ENCODE assay signal across 15 cellular contexts in genomic region chr2:98732430-98733051, GRCh38. TPM values are rescaled to one million over a fixed set of nuclear protein-coding genes. Genes with fewer than 3 reads are reported as not detected.
DNase-seq lines count a peak whose midpoint lies in the region; ATAC-seq, FAIRE-seq and TF ChIP-seq lines count a peak whose summit lies in the region.
"Had no signal": no experiment of that assay in that cellular context is flagged by ENCODE, and none has a peak within 500 bp of the region (broad histone marks: within the 10 kb centered on the region; RNA-seq: fewer than 3 reads in every experiment).

No MANE protein-coding gene starts in this region.

- in situ Hi-C loops in K562 (cut with MboI): no loop called here

- no peak for TF ChIP-seq CTCF in GM23338 (conservative IDR thresholded peaks at IDR 0.05; ENCODE audit: low read depth in 2 of 2)
- TF ChIP-seq CTCF in K562 (IDR thresholded peaks at IDR 0.05 in 2 of 3, conservative IDR thresholded peaks at IDR 0.05 in 1 of 3; ENCODE audit: insufficient read depth in 2 of 3, low read depth in 1 of 3, low read length in 3 of 3): no peak
- no peak for TF ChIP-seq CTCF in natural killer cell (IDR thresholded peaks at IDR 0.05)

- DNase-seq in GM23338 (ENCODE audit: low spot score) (no peak), K562 (ENCODE audit: extremely low read depth in 1 of 4, low spot score in 3 of 4) (no peak), natural killer cell (no peak), middle frontal gyrus (ENCODE audit: extremely low spot score, low spot score) (no peak), NOMO-1 treated with dmso at 0.1 percent for 144 hours (lab: John Stamatoyannopoulos, UW; ENCODE audit: unreplicated experiment) (no peak)
- DNase-seq in stimulated activated CD4-positive, alpha-beta T cell treated with anti-CD3 and anti-CD28 coated beads, Interleukin-12 subunit alpha, Interleukin-12 subunit beta, amount 100 ng/mL, for 4 hours: no peak
- DNase-seq: foreskin fibroblast, GM23248, left cardiac atrium, NCI-H2081 treated with DMSO at 0.1 percent for 48 hours, right cardiac atrium, uterus had no signal

- H3K9me1 ChIP-seq in K562 (ENCODE audit: control insufficient read depth, insufficient read depth, low read length): no peaks in the 10 kb centered on the region

- peaks cover 0 to 27% (median 8%) of the 10 kb centered on the region in 11 experiments; a peak in 12 of 22 replicates for H4K20me1 ChIP-seq in BLaER1 treated with 17β-estradiol and CSF1 and Interleukin-3, amounts not matched to agents 10 nM and 100 nM
- peaks cover 3% of the 10 kb centered on the region; the same call in 1 of the 2 replicates for H4K20me1 ChIP-seq in GM23338 (replicated peaks; ENCODE audit: insufficient read depth)
- no peaks in the 10 kb centered on the region for H4K20me1 ChIP-seq in K562 (replicated peaks; ENCODE audit: control insufficient read depth, insufficient read depth, low read length)

- no TSS peak for BruUV-seq in K562 (replicated peaks; lab: Mats Ljungman, UMichigan)

- no peak for TF ChIP-seq RAD21 in K562 (CRISPR knock-in tag; conservative IDR thresholded peaks at IDR 0.05 in 1 of 2, IDR thresholded peaks at IDR 0.05 in 1 of 2)

- peaks cover 0 to 7% (median 0%) of the 10 kb centered on the region in 11 experiments; a peak in 4 of 22 replicates for H3K9me3 ChIP-seq in BLaER1 treated with 17β-estradiol and CSF1 and Interleukin-3, amounts not matched to agents 10 nM and 100 nM (replicated peaks in 1 of 11)
- no peaks in the 10 kb centered on the region for H3K9me3 ChIP-seq in K562 (replicated peaks; ENCODE audit: control insufficient read depth, insufficient read depth, low read depth, low read length)
- H3K9me3 ChIP-seq: uterus had no signal

- H3F3A ChIP-seq in GM23338 (replicated peaks; ENCODE audit: low read depth): 0 out of 2 replicates have a peak, but pooled peaks cover 2% of the 10 kb centered on the region

- CTCF ChIA-PET in K562 (lab: Yijun Ruan, JAX; ENCODE audit: low intra/inter-chr PET ratio): no interaction called here

- no peak for ATAC-seq in GM23338
- ATAC-seq in K562: no peak
- no peak for ATAC-seq in natural killer cell
- ATAC-seq in activated CD4-positive, CD25-positive, alpha-beta regulatory T cell treated with anti-CD3 and anti-CD28 coated beads, Interleukin-2, amount 50 U/mL, for 24 hours: no peak
- ATAC-seq: left cardiac atrium, right cardiac atrium had no signal

- H3K36me3 ChIP-seq in BLaER1 treated with 17β-estradiol and CSF1 and Interleukin-3, amounts not matched to agents 10 nM and 100 nM: peaks cover 0 to 7% (median 0%) of the 10 kb centered on the region in 11 experiments; a peak in 1 of 22 replicates
- H3K36me3 ChIP-seq in GM23338 (ENCODE audit: insufficient read depth) (no peaks in the 10 kb centered on the region), K562 (ENCODE audit: control insufficient read depth, insufficient read depth, low read length) (no peaks in the 10 kb centered on the region)
- H3K36me3 ChIP-seq: cardiac muscle cell, uterus had no signal

- no peak for FAIRE-seq in K562 (lab: Jason Lieb, UNC)

- peaks cover 23% of the 10 kb centered on the region for H3K27me3 Mint-ChIP-seq in GM23338 (ENCODE audit: insufficient read depth, low read depth, poor library complexity)
- no peaks in the 10 kb centered on the region for H3K27me3 Mint-ChIP-seq in natural killer cell (ENCODE audit: low read depth in 2 of 2)

- H2AFZ ChIP-seq in GM23338 (no peak overlapping the region), K562 (ENCODE audit: low read depth, low read length) (no peak overlapping the region)

- peak overlapping the region; percentile 84 to 99 (median 96); a peak in 19 of 22 replicates for H3K4me2 ChIP-seq in BLaER1 treated with 17β-estradiol and CSF1 and Interleukin-3, amounts not matched to agents 10 nM and 100 nM
- H3K4me2 ChIP-seq in GM23338: peak overlapping the region; percentile 90; the same call in 1 of the 2 replicates
- H3K4me2 ChIP-seq in K562 (ENCODE audit: insufficient read depth, low read length): no peak overlapping the region

- intact Hi-C loops in K562 (cut with micrococcal nuclease) (no loop called here), natural killer cell (cut with micrococcal nuclease) (loop anchor here (10.0 kb wide), 1 partner anchor 92 kb away; no protein-coding TSS in a partner anchor)

- 23% methylated on average over 7 of the region's 8 CpGs for WGBS in K562 (ENCODE audit: insufficient coverage, low coverage, missing lambda C conversion rate)

- H3K9me3 Mint-ChIP-seq in GM23338 (no peaks in the 10 kb centered on the region), natural killer cell (no peaks in the 10 kb centered on the region)

- no peaks in the 10 kb centered on the region for H3K9me2 ChIP-seq in GM23338 (ENCODE audit: insufficient read depth)

- TF ChIP-seq POLR2A in K562 (conservative IDR thresholded peaks at IDR 0.05): no peak

- peak overlapping the region in 5 of 10 experiments; percentile 85 to 93 (median 88); a peak in 11 of 20 replicates for H3K4me3 ChIP-seq in BLaER1 treated with 17β-estradiol and CSF1 and Interleukin-3, amounts not matched to agents 10 nM and 100 nM
- H3K4me3 ChIP-seq in GM23338: no peak overlapping the region
- H3K4me3 ChIP-seq in K562: no peak overlapping the region

- no peaks in the 10 kb centered on the region for H3K79me2 ChIP-seq in GM23338 (replicated peaks; ENCODE audit: insufficient read depth)
- no peaks in the 10 kb centered on the region for H3K79me2 ChIP-seq in K562 (ENCODE audit: control insufficient read depth, insufficient read depth, low read length)

- H3K4me1 ChIP-seq in BLaER1 treated with 17β-estradiol and CSF1 and Interleukin-3, amounts not matched to agents 10 nM and 100 nM: peaks cover 31 to 75% (median 41%) of the 10 kb centered on the region in 10 experiments
- H3K4me1 ChIP-seq in GM23338 (ENCODE audit: insufficient read depth) (peaks cover 6% of the 10 kb centered on the region), K562 (replicated peaks in 1 of 2; ENCODE audit: control insufficient read depth in 2 of 2, insufficient read depth in 2 of 2, low read length in 2 of 2) (peaks cover 0 to 14% of the 10 kb centered on the region in 2 experiments; a peak in 3 of 5 replicates)
- H3K4me1 ChIP-seq: uterus had no signal

- no peak for TF ChIP-seq EP300 in K562 (IDR thresholded peaks at IDR 0.05; ENCODE audit: low read length)

- H3K27ac Mint-ChIP-seq in GM23338: no peak overlapping the region
- H3K27ac Mint-ChIP-seq in natural killer cell: peak overlapping the region; percentile 83 to 88

- H3K36me3 Mint-ChIP-seq in GM23338 (ENCODE audit: low read depth): no peaks in the 10 kb centered on the region; the same call in 2 of the 3 replicates
- H3K36me3 Mint-ChIP-seq in natural killer cell: no peaks in the 10 kb centered on the region

- H3K4me3 Mint-ChIP-seq in GM23338 (peak overlapping the region; percentile 41), natural killer cell (peak overlapping the region; percentile 92)

- POLR2A ChIA-PET in K562 (lab: Yijun Ruan, JAX): interaction anchor here (1.1 kb wide), 1 partner anchor 125 kb away, joined by 3 read pairs; no protein-coding TSS in a partner anchor

- peak overlapping the region in 3 of 11 experiments; percentile 94 to 99 (median 98); a peak in 5 of 22 replicates for H3K9ac ChIP-seq in BLaER1 treated with 17β-estradiol and CSF1 and Interleukin-3, amounts not matched to agents 10 nM and 100 nM
- H3K9ac ChIP-seq in K562 (ENCODE audit: insufficient read depth in 1 of 2, low read depth in 2 of 2, low read length in 2 of 2): no peak overlapping the region
- H3K9ac ChIP-seq: GM23248 had no signal

- H3K27me3 ChIP-seq in BLaER1 treated with 17β-estradiol and CSF1 and Interleukin-3, amounts not matched to agents 10 nM and 100 nM: peaks cover 0 to 28% (median 9%) of the 10 kb centered on the region in 11 experiments; a peak in 8 of 22 replicates
- H3K27me3 ChIP-seq in GM23338 (ENCODE audit: insufficient read depth) (peaks cover 56% of the 10 kb centered on the region), K562 (ENCODE audit: control insufficient read depth in 2 of 2, insufficient read depth in 2 of 2, low read length in 2 of 2) (peaks cover 8 to 15% of the 10 kb centered on the region in 2 experiments)
- H3K27me3 ChIP-seq: uterus had no signal

- peaks cover 4% of the 10 kb centered on the region; the same call in 2 of the 3 replicates for H3K4me1 Mint-ChIP-seq in GM23338
- H3K4me1 Mint-ChIP-seq in natural killer cell: peaks cover 48 to 60% of the 10 kb centered on the region in 2 donors

- peak overlapping the region in 2 of 11 experiments; percentile 95 to 97; a peak in 4 of 22 replicates for H3K27ac ChIP-seq in BLaER1 treated with 17β-estradiol and CSF1 and Interleukin-3, amounts not matched to agents 10 nM and 100 nM
- no peak overlapping the region for H3K27ac ChIP-seq in GM23338 (ENCODE audit: low read depth)
- H3K27ac ChIP-seq in K562 (ENCODE audit: extremely low read depth, low read depth, low read length): no peak overlapping the region
- H3K27ac ChIP-seq: cardiac muscle cell, GM23248 had no signal

TF ChIP-seq in GM23338, 12 proteins besides CTCF, POLR2A, EP300 and RAD21 (continues in another document):
- no peak for TF ChIP-seq STAT1 (IDR thresholded peaks at IDR 0.05; ENCODE audit: unreplicated experiment)

RNA-seq across cellular contexts. Expression of gene MGAT4A, which starts 1.6 kb away (rescaled TPM):
- total RNA-seq in GM23338 (2014; rRNA removed; shearing (Covaris generic)): 4.7 and 5.6 TPM in 2 replicates
- polyA plus RNA-seq in GM23338 (2016; fragmentation: Nextera tagmentation; extraction: Ambion mirVana): 2.9 and 4.4 TPM in 2 replicates
- 0.09 and 1.2 TPM in 2 replicates for total RNA-seq in K562 (2011; cell fraction: chromatin; rRNA removed; ENCODE audit: low replicate concordance)
- under 0.01 TPM in 1 of 2 replicates, not detected in the other for total RNA-seq in K562 (2011; cell fraction: nucleolus; rRNA removed)
- 0.15 and 0.29 TPM in 2 replicates for total RNA-seq in K562 (2011; cell fraction: nucleoplasm; rRNA removed)
- 0.53 TPM in 1 of 2 replicates, not detected in the other for total RNA-seq in K562 (2014; rRNA removed)
- 0.18 and 0.67 TPM in 2 replicates for total RNA-seq in K562 (2014; rRNA removed; fragmentation: Illumina TruSeq; extraction: Trizol)
- 0.08 and 0.11 TPM in 2 replicates for total RNA-seq in K562 (2015; rRNA removed; fragmentation: Illumina TruSeq; extraction: Trizol)
- total RNA-seq in K562 (2021): 0.35 and 0.38 TPM in 2 replicates
- 0.11 and 0.28 TPM in 2 replicates for polyA plus RNA-seq in K562 (2011; rRNA removed)
- 0.06 and 0.24 TPM in 2 replicates for polyA plus RNA-seq in K562 (2011; cell fraction: cytosol; rRNA removed)
- polyA plus RNA-seq in K562 (2011; cell fraction: nucleus; rRNA removed): 0.01 and 0.14 TPM in 2 replicates
- polyA plus RNA-seq in K562 (2012): 0.15 and 0.20 TPM in 2 replicates
- polyA plus RNA-seq in K562 (2014; fragmentation: Illumina TruSeq; extraction: Trizol): 0.03 and 0.10 TPM in 2 replicates
- under 1 TPM in 1 of 2 experiments, not detected in 1; 0.03 TPM for polyA plus RNA-seq in K562 (2014; fragmentation: Nextera tagmentation; extraction: Ambion mirVana)
- polyA plus RNA-seq in K562 (2014; rRNA removed): 0.53 TPM in 1 of 2 replicates, not detected in the other
- polyA minus RNA-seq in K562 (2011; rRNA and poly(A)+ RNA removed): 0.14 and 0.21 TPM in 2 replicates
- 0.57 TPM in 1 of 2 replicates, not detected in the other for polyA minus RNA-seq in K562 (2011; cell fraction: cytosol; rRNA and poly(A)+ RNA removed)
- 0.22 TPM in 1 of 2 replicates, not detected in the other for polyA minus RNA-seq in K562 (2011; cell fraction: nucleus; rRNA and poly(A)+ RNA removed)
- total RNA-seq in natural killer cell: 100 to 1,000 TPM in 1 of 3 donors, 10 to 100 TPM in 2; 91.6 to 114 (median 96.4) TPM
- polyA plus RNA-seq: GM23248 had no signal

Comparison
In these comparisons a context has a peak if more than half of its experiments do, and no peak if none do; other contexts are left out.
1. RNA of gene MGAT4A, which starts 1.6 kb away (total RNA-seq): 91.6 to 114 TPM in natural killer cell; 4.7 to 5.6 TPM in GM23338 and under 0.01 to 1.2 TPM in K562; every median in the first group is over 10 times any median in the second.